ENCODE assay signal across 1 cellular context in genomic region chr15:66698971-66699370, GRCh38.
TF ChIP-seq lines count a peak whose summit lies in the region.

No MANE protein-coding gene starts in this region.

TF ChIP-seq in HCT116, 20 proteins besides CTCF, POLR2A, EP300 and RAD21 (continued from another document):
- TF ChIP-seq REST (IDR thresholded peaks at IDR 0.05; ENCODE audit: low read depth) (no peak), CEBPB (IDR thresholded peaks at IDR 0.05; ENCODE audit: low read depth) (no peak), ZNF274 (IDR thresholded peaks at IDR 0.05; ENCODE audit: low read depth, low read length) (no peak)
